In genomic region chr20:41818369-41818768, GRCh38 we compare ENCODE assay signal across 29 cellular contexts.
"Had no signal": no experiment of that assay in that cellular context is flagged by ENCODE, and none has a peak within 500 bp of the region (broad histone marks: within the 10 kb centered on the region; RNA-seq: fewer than 3 reads in every experiment).

No MANE protein-coding gene starts in this region.

- H3K27me3 ChIP-seq: neural progenitor cell, neutrophil, ovary, thyroid gland, tibial nerve, upper lobe of left lung, vagina had no signal

- H3K9ac ChIP-seq: neural progenitor cell, parathyroid adenoma had no signal

- H2AFZ ChIP-seq: neural progenitor cell, parathyroid adenoma had no signal

- H3K4me3 ChIP-seq: neural progenitor cell, ovary, psoas muscle, skin epidermis, smooth muscle cell, spleen, stomach, thoracic aorta, thyroid gland, tibial nerve, upper lobe of left lung, vagina had no signal

- ATAC-seq: naive thymus-derived CD8-positive, alpha-beta T cell; psoas muscle; right cardiac atrium; sciatic nerve; stimulated activated memory B cell treated with anti-CD40 and anti-IgM and Interleukin-4, amounts not matched to agents 10 μg/mL and 1 μg/mL and 100 μg/mL, for 72 hours had no signal

- H3K4me2 ChIP-seq: neural progenitor cell, smooth muscle cell had no signal

- DNase-seq: naive B cell; naive thymus-derived CD8-positive, alpha-beta T cell; nephron progenitor cell; ovary; posterior cingulate gyrus; psoas muscle; right cardiac atrium; spleen; stimulated activated CD4-positive, alpha-beta T cell treated with anti-CD3 and anti-CD28 coated beads, Interleukin-12 subunit alpha, Interleukin-12 subunit beta, amount 100 ng/mL, for 4 hours; stimulated activated CD4-positive, alpha-beta T cell treated with anti-CD3 and anti-CD28 coated beads, Interleukin-1b, Interleukin-23, amount 100 ng/mL, for 48 hours; stimulated activated CD4-positive, alpha-beta T cell treated with anti-CD3 and anti-CD28 coated beads, Interleukin-4, amount 100 ng/mL, for 1 hour; stimulated activated CD4-positive, alpha-beta T cell treated with anti-CD3 and anti-CD28 coated beads, Interleukin-4, amount 100 ng/mL, for 4 hours; stimulated activated CD8-positive, alpha-beta memory T cell treated with anti-CD3 and anti-CD28 coated beads, Interleukin-4, amount 100 ng/mL, for 48 hours; stimulated activated naive CD4-positive, alpha-beta T cell treated with Interleukin-2 at 50 U/mL for 16 hours; stomach; thyroid gland; trophoblast cell; upper lobe of left lung had no signal

- H3K79me2 ChIP-seq: parathyroid adenoma had no signal

- FAIRE-seq: urothelium cell line had no signal

- H3K9me3 ChIP-seq: neutrophil, ovary, psoas muscle, thoracic aorta, thyroid gland, upper lobe of left lung, vagina had no signal

- H3K27ac ChIP-seq: neural progenitor cell, neutrophil, ovary, parathyroid adenoma, psoas muscle, skin epidermis, spleen, stomach, thoracic aorta, thyroid gland, tibial nerve, upper lobe of left lung, vagina had no signal

- H3K36me3 ChIP-seq: neural progenitor cell, neutrophil, ovary, spleen, stomach, thoracic aorta, thyroid gland, tibial nerve, upper lobe of left lung, vagina had no signal

- H3K4me1 ChIP-seq: parathyroid adenoma, psoas muscle, spleen, stomach, thyroid gland, tibial nerve, upper lobe of left lung, vagina had no signal
